8 cellular contexts compared by ENCODE assay signal in the genomic region with DNA sequence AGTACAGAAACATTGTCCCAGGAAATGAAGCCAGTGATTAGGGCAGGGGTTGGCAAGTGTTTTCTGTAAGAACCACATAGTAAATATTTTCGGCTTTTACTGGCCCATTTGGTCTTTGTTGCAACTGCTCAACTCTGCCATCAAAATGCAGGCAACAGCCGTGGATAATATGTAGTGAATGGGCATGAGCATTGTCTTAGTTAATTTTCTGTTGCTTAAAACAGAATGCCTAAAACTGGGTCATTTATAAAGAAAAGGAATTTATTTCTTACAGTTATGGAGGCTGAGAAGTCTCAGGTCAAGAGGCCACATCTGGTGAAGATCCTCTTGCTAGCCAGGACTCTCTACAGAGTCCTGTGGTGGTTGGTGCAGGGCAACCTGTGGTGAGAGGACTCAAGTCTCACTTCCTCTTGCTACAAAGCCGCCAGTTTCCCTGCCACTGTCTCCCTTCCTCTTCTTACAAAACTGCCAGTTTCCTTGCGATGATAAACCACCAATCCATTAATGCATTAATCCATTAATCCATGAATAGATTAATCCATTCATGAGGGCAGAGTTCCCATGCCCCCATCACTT.
DNase-seq lines count a peak whose midpoint lies in the region; ATAC-seq and TF ChIP-seq lines count a peak whose summit lies in the region.

No MANE protein-coding gene starts in this region.

- no peak for TF ChIP-seq CTCF in natural killer cell (IDR thresholded peaks at IDR 0.05)
- no peak for TF ChIP-seq CTCF in esophagus muscularis mucosa (IDR thresholded peaks at IDR 0.05)

- no peak overlapping the region for H3K27ac Mint-ChIP-seq in natural killer cell
- H3K27ac Mint-ChIP-seq in natural killer cell treated with Interleukin-12 subunit alpha and Interleukin-12 subunit beta and Interleukin-15 and Interleukin-18, amount 100 ng/mL, for 72 hours: no peak overlapping the region
- H3K27ac Mint-ChIP-seq in activated T-helper 1 cell treated with anti-CD3 and anti-CD28 coated beads, Interleukin-12 subunit alpha, Interleukin-12 subunit beta, Interleukin-2, Interleukin-4 antibody, amounts not matched to agents 30 ng/mL and 10 ng/mL and 1 ng/mL, durations not matched to agents 14 hours and 24 hours and 36 hours: no peak overlapping the region

- TF ChIP-seq EP300 in esophagus muscularis mucosa (IDR thresholded peaks at IDR 0.05): no peak

- DNase-seq in natural killer cell: no peak
- DNase-seq in natural killer cell treated with Interleukin-12 subunit alpha and Interleukin-12 subunit beta and Interleukin-15 and Interleukin-18, amount 100 ng/mL, for 72 hours (ENCODE audit: low spot score): no peak
- peak; percentile 76 for DNase-seq in SIG-M5 (lab: John Stamatoyannopoulos, UW)
- DNase-seq in esophagus muscularis mucosa (ENCODE audit: extremely low spot score): no peak
- DNase-seq in left colon: no peak
- DNase-seq in activated T-helper 1 cell treated with anti-CD3 and anti-CD28 coated beads, Interleukin-12 subunit alpha, Interleukin-12 subunit beta, Interleukin-2, Interleukin-4 antibody, amounts not matched to agents 30 ng/mL and 10 ng/mL and 1 ng/mL, durations not matched to agents 14 hours and 24 hours and 36 hours (ENCODE audit: low spot score): no peak

- intact Hi-C loops in natural killer cell (cut with micrococcal nuclease): no loop called here
- intact Hi-C loops in esophagus muscularis mucosa (cut with DNase I): no loop called here
- intact Hi-C loops in left colon (cut with DNase I, micrococcal nuclease): no loop called here
- intact Hi-C loops in activated T-helper 1 cell treated with anti-CD3 and anti-CD28 coated beads, Interleukin-12 subunit alpha, Interleukin-12 subunit beta, Interleukin-2, Interleukin-4 antibody, amounts not matched to agents 30 ng/mL and 10 ng/mL and 1 ng/mL, durations not matched to agents 14 hours and 24 hours and 36 hours (cut with micrococcal nuclease): no loop called here

- no peaks in the 10 kb centered on the region for H3K9me3 Mint-ChIP-seq in natural killer cell
- no peaks in the 10 kb centered on the region for H3K9me3 Mint-ChIP-seq in natural killer cell treated with Interleukin-12 subunit alpha and Interleukin-12 subunit beta and Interleukin-15 and Interleukin-18, amount 100 ng/mL, for 72 hours
- no peaks in the 10 kb centered on the region for H3K9me3 Mint-ChIP-seq in activated T-helper 1 cell treated with anti-CD3 and anti-CD28 coated beads, Interleukin-12 subunit alpha, Interleukin-12 subunit beta, Interleukin-2, Interleukin-4 antibody, amounts not matched to agents 30 ng/mL and 10 ng/mL and 1 ng/mL, durations not matched to agents 14 hours and 24 hours and 36 hours

- no peaks in the 10 kb centered on the region for H3K36me3 ChIP-seq in esophagus muscularis mucosa

- H3K4me3 ChIP-seq in esophagus muscularis mucosa: no peak overlapping the region

- ATAC-seq in natural killer cell (peak in 2 of 3 donors; percentile 50 to 78), HG03064 (IDR thresholded peaks at IDR 0.05; ENCODE audit: low read depth, unreplicated experiment) (peak; percentile 97), left colon (no peak), HG02840 (IDR thresholded peaks at IDR 0.05; ENCODE audit: low FRiP score, unreplicated experiment) (no peak)
- no peak for ATAC-seq in natural killer cell treated with Interleukin-12 subunit alpha and Interleukin-12 subunit beta and Interleukin-15 and Interleukin-18, amount 100 ng/mL, for 72 hours

- H3K4me1 ChIP-seq in esophagus muscularis mucosa: peaks cover 13 to 14% (median 14%) of the 10 kb centered on the region in 4 donors

- H3K27me3 ChIP-seq in esophagus muscularis mucosa: no peaks in the 10 kb centered on the region

- H3K27ac ChIP-seq in esophagus muscularis mucosa (replicated peaks in 1 of 4): no peak overlapping the region

- H3K9me3 ChIP-seq in esophagus muscularis mucosa: no peaks in the 10 kb centered on the region

- H3K4me3 Mint-ChIP-seq in natural killer cell: no peak overlapping the region
- H3K4me3 Mint-ChIP-seq in natural killer cell treated with Interleukin-12 subunit alpha and Interleukin-12 subunit beta and Interleukin-15 and Interleukin-18, amount 100 ng/mL, for 72 hours: no peak overlapping the region
- H3K4me3 Mint-ChIP-seq in activated T-helper 1 cell treated with anti-CD3 and anti-CD28 coated beads, Interleukin-12 subunit alpha, Interleukin-12 subunit beta, Interleukin-2, Interleukin-4 antibody, amounts not matched to agents 30 ng/mL and 10 ng/mL and 1 ng/mL, durations not matched to agents 14 hours and 24 hours and 36 hours: no peak overlapping the region

- H3K36me3 Mint-ChIP-seq in natural killer cell: no peaks in the 10 kb centered on the region
- no peaks in the 10 kb centered on the region for H3K36me3 Mint-ChIP-seq in natural killer cell treated with Interleukin-12 subunit alpha and Interleukin-12 subunit beta and Interleukin-15 and Interleukin-18, amount 100 ng/mL, for 72 hours
- no peaks in the 10 kb centered on the region for H3K36me3 Mint-ChIP-seq in activated T-helper 1 cell treated with anti-CD3 and anti-CD28 coated beads, Interleukin-12 subunit alpha, Interleukin-12 subunit beta, Interleukin-2, Interleukin-4 antibody, amounts not matched to agents 30 ng/mL and 10 ng/mL and 1 ng/mL, durations not matched to agents 14 hours and 24 hours and 36 hours (ENCODE audit: low read depth)

- WGBS in esophagus muscularis mucosa: 88% methylated on average over 4 of the region's 4 CpGs

- no peaks in the 10 kb centered on the region for H3K27me3 Mint-ChIP-seq in natural killer cell (ENCODE audit: low read depth in 2 of 2)
- peaks cover 0 to 5% of the 10 kb centered on the region in 2 donors for H3K27me3 Mint-ChIP-seq in natural killer cell treated with Interleukin-12 subunit alpha and Interleukin-12 subunit beta and Interleukin-15 and Interleukin-18, amount 100 ng/mL, for 72 hours
- peaks cover 4% of the 10 kb centered on the region for H3K27me3 Mint-ChIP-seq in activated T-helper 1 cell treated with anti-CD3 and anti-CD28 coated beads, Interleukin-12 subunit alpha, Interleukin-12 subunit beta, Interleukin-2, Interleukin-4 antibody, amounts not matched to agents 30 ng/mL and 10 ng/mL and 1 ng/mL, durations not matched to agents 14 hours and 24 hours and 36 hours (ENCODE audit: insufficient read depth)

- H3K4me1 Mint-ChIP-seq in natural killer cell: peaks cover 6 to 13% of the 10 kb centered on the region in 2 donors
- H3K4me1 Mint-ChIP-seq in natural killer cell treated with Interleukin-12 subunit alpha and Interleukin-12 subunit beta and Interleukin-15 and Interleukin-18, amount 100 ng/mL, for 72 hours (ENCODE audit: low read depth in 2 of 2): peaks cover 3 to 11% of the 10 kb centered on the region in 2 donors
- peaks cover 5% of the 10 kb centered on the region for H3K4me1 Mint-ChIP-seq in activated T-helper 1 cell treated with anti-CD3 and anti-CD28 coated beads, Interleukin-12 subunit alpha, Interleukin-12 subunit beta, Interleukin-2, Interleukin-4 antibody, amounts not matched to agents 30 ng/mL and 10 ng/mL and 1 ng/mL, durations not matched to agents 14 hours and 24 hours and 36 hours (ENCODE audit: low read depth)

- TF ChIP-seq POLR2A in esophagus muscularis mucosa (IDR thresholded peaks at IDR 0.05; ENCODE audit: low read depth): no peak

Comparison
In these comparisons a context has a peak if more than half of its experiments do, and no peak if none do; other contexts are left out.
1. ATAC-seq: peak in natural killer cell (2 of 3) and HG03064 (single experiment); none in natural killer cell treated with Interleukin-12 subunit alpha and Interleukin-12 subunit beta and Interleukin-15 and Interleukin-18, amount 100 ng/mL, for 72 hours (0 of 2), left colon (single experiment) and HG02840 (single experiment).